24 cellular contexts compared by ENCODE assay signal in the genomic region with DNA sequence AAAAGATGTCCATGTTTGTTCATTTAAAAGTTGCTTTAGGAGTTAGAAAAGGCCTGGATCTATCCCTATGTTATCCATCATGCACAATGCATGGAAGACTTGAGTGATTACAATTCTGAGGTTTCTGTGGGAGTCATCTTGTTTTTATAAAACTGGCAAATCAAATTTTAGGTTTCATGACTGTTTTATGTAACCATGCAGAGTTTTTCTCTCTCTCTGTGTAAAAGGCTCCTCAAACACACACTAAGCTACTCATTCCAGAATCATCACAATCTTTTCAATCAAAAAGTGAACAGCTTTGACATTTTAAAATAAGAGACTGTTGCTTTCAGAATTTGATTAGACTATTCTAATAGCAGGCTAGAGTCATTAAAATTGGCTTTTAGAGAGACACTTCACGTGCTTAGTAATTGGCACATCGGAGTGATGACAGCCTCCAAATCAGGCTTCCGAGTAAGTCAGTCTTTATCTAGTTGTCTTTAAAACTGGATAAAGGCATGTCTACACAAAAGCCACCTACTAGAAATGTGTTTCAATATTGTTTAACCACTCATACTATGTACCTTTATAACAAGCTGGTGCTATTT. TPM values are rescaled to one million over a fixed set of nuclear protein-coding genes. Genes with fewer than 3 reads are reported as not detected.
A peak's percentile ranks its signal among the peaks of the same experiment; 100 is the strongest.
DNase-seq lines count a peak whose midpoint lies in the region; ATAC-seq and TF ChIP-seq lines count a peak whose summit lies in the region.
"Had no signal": no experiment of that assay in that cellular context is flagged by ENCODE, and none has a peak within 500 bp of the region (broad histone marks: within the 10 kb centered on the region; RNA-seq: fewer than 3 reads in every experiment).

No MANE protein-coding gene starts in this region.

- 38 to 45% methylated on average over 3 of the region's 3 CpGs for WGBS in heart right ventricle, 2 donors

- peaks cover 38% of the 10 kb centered on the region for H3K4me1 Mint-ChIP-seq in nephron
- no peaks in the 10 kb centered on the region for H3K4me1 Mint-ChIP-seq in activated T-cell treated with anti-CD3 and anti-CD28 coated beads, Interleukin-2, amount 50 U/mL, for 72 hours (ENCODE audit: low read depth)
- H3K4me1 Mint-ChIP-seq: CD4-positive, CD25-positive, alpha-beta regulatory T cell had no signal

- no peaks in the 10 kb centered on the region for H3K9me3 ChIP-seq in heart right ventricle
- H3K9me3 ChIP-seq: BLaER1 had no signal

- peak overlapping the region; percentile 1 to 7 (median 2) for H3K27ac Mint-ChIP-seq in nephron
- no peak overlapping the region for H3K27ac Mint-ChIP-seq in activated T-cell treated with anti-CD3 and anti-CD28 coated beads, Interleukin-2, amount 50 U/mL, for 72 hours
- H3K27ac Mint-ChIP-seq: CD4-positive, CD25-positive, alpha-beta regulatory T cell had no signal

- no peaks in the 10 kb centered on the region for H3K27me3 ChIP-seq in heart right ventricle
- H3K27me3 ChIP-seq: BLaER1 had no signal

- no peak overlapping the region for H3K4me3 Mint-ChIP-seq in nephron
- no peak overlapping the region for H3K4me3 Mint-ChIP-seq in activated T-cell treated with anti-CD3 and anti-CD28 coated beads, Interleukin-2, amount 50 U/mL, for 72 hours
- H3K4me3 Mint-ChIP-seq: CD4-positive, CD25-positive, alpha-beta regulatory T cell had no signal

- no peak overlapping the region for H3K4me3 ChIP-seq in heart right ventricle
- H3K4me3 ChIP-seq: BLaER1, PC-9, SK-N-MC had no signal

- TF ChIP-seq CTCF in heart right ventricle (IDR thresholded peaks at IDR 0.05) (no peak), nephron (IDR thresholded peaks at IDR 0.05; ENCODE audit: unreplicated experiment in 3 of 3) (no peak)

- H3K4me1 ChIP-seq in heart right ventricle, result peaks cover 0 to 57% (median 19%) of the 10 kb centered on the region in 9 donors
- H3K4me1 ChIP-seq: BLaER1 had no signal

- peaks cover 12% of the 10 kb centered on the region for H3K36me3 Mint-ChIP-seq in nephron (ENCODE audit: low read depth)
- no peaks in the 10 kb centered on the region for H3K36me3 Mint-ChIP-seq in activated T-cell treated with anti-CD3 and anti-CD28 coated beads, Interleukin-2, amount 50 U/mL, for 72 hours (ENCODE audit: insufficient read depth in 2 of 2)
- H3K36me3 Mint-ChIP-seq: CD4-positive, CD25-positive, alpha-beta regulatory T cell had no signal

- no peaks in the 10 kb centered on the region for H3K9me3 Mint-ChIP-seq in nephron
- H3K9me3 Mint-ChIP-seq in activated T-cell treated with anti-CD3 and anti-CD28 coated beads, Interleukin-2, amount 50 U/mL, for 72 hours, result no peaks in the 10 kb centered on the region

- H3K27ac ChIP-seq in heart right ventricle, result peak overlapping the region in 4 of 10 donors; percentile 1 to 41 (median 34)
- H3K27ac ChIP-seq: BLaER1, PC-9, SK-N-MC had no signal

- DNase-seq in Right ventricle myocardium superior (no peak), cardiac septum (ENCODE audit: low spot score) (no peak), heart right ventricle (peak in 1 of 2 donors; percentile 26), stromal cell of bone marrow (ENCODE audit: low read depth) (peak; percentile 5), AG08395 (ENCODE audit: low spot score) (no peak)
- DNase-seq in activated T-cell treated with anti-CD3 and anti-CD28 coated beads, Interleukin-2, amount 50 U/mL, for 72 hours, result no peak
- DNase-seq: CD4-positive, CD25-positive, alpha-beta regulatory T cell; DMS153; H7; Kasumi-1; NCI-H1092 treated with DMSO at 0.1 percent for 48 hours; NCI-H1436 treated with DMSO at 0.1 percent for 48 hours; NCI-H187 treated with DMSO at 0.1 percent for 48 hours; NCI-H446; NCI-H524 treated with DMSO at 0.1 percent for 48 hours; NCI-H774; NK-92 treated with Interleukin-12 subunit alpha and Interleukin-12 subunit beta, amount 100 ng/mL, for 24 hours; PC-9; RPMI8226; SHP77 treated with DMSO at 0.1 percent for 48 hours had no signal

- H3K36me3 ChIP-seq in heart right ventricle, result no peaks in the 10 kb centered on the region
- H3K36me3 ChIP-seq: BLaER1 had no signal

- ATAC-seq in Right ventricle myocardium superior (ENCODE audit: poor library complexity) (peak; percentile 74), heart right ventricle (peak in 7 of 8 donors; percentile 27 to 76 (median 60)), GM19023 (IDR thresholded peaks at IDR 0.05; ENCODE audit: unreplicated experiment) (no peak)
- no peak for ATAC-seq in activated T-cell treated with anti-CD3 and anti-CD28 coated beads, Interleukin-2, amount 50 U/mL, for 72 hours (replicated peaks in 1 of 2)

- no peaks in the 10 kb centered on the region for H3K27me3 Mint-ChIP-seq in nephron (ENCODE audit: low read depth)
- H3K27me3 Mint-ChIP-seq in activated T-cell treated with anti-CD3 and anti-CD28 coated beads, Interleukin-2, amount 50 U/mL, for 72 hours (ENCODE audit: low read depth), result no peaks in the 10 kb centered on the region

- intact Hi-C loops in Right ventricle myocardium superior (cut with DNase I) (no loop called here), cardiac septum (cut with DNase I) (no loop called here), heart right ventricle (cut with DNase I) (loop anchor here in 1 of 10 donors (5.0 kb wide), 1 partner anchor 70 kb away; no protein-coding TSS in a partner anchor)

RNA-seq across cellular contexts. Expression of a gene that starts 31.9 kb away (rescaled TPM):
- total RNA-seq in Right ventricle myocardium superior, result 14.4 TPM
- 34.3 TPM for total RNA-seq in cardiac septum
- total RNA-seq in heart right ventricle, result 10 to 100 TPM; 12.9 to 36.9 (median 18.4) TPM
- 1 to 10 TPM; 2.9 to 3.7 TPM for polyA plus RNA-seq in heart right ventricle
- total RNA-seq in activated T-cell treated with anti-CD3 and anti-CD28 coated beads, Interleukin-2, amount 50 U/mL, for 72 hours, result not detected

Comparison
In these comparisons a context has a peak if more than half of its experiments do, and no peak if none do; other contexts are left out.
1. ATAC-seq: peak in Right ventricle myocardium superior (single experiment) and heart right ventricle (7 of 8); none in activated T-cell treated with anti-CD3 and anti-CD28 coated beads, Interleukin-2, amount 50 U/mL, for 72 hours (0 of 2) and GM19023 (single experiment).
2. RNA of a gene that starts 31.9 kb away (total RNA-seq): 34.3 TPM in cardiac septum (single experiment), 12.9 to 36.9 TPM in heart right ventricle and 14.4 TPM in Right ventricle myocardium superior (single experiment); not detected in activated T-cell treated with anti-CD3 and anti-CD28 coated beads, Interleukin-2, amount 50 U/mL, for 72 hours; every median in the first group is over 10 times any median in the second.